Comparison of ENCODE assay signal across 25 cellular contexts in the genomic region with DNA sequence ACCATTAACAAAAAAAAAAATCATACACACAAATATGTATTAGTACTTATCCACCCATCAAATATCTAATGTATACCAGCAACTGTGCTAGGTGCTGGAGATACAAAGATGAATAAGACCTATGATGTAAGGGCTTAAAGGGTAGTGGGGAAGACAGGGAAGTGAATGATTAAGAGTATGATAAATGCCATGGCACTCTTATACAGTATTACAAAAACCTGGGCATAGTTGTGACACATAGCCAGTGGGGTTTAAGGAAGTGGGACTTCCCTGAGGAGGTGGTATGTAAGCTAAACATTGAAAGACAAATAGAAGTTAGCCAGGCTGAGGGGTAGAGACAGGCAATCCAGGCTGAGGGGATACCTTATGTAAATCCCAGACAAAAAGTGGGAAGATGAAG. TPM values are rescaled to one million over a fixed set of nuclear protein-coding genes. Genes with fewer than 3 reads are reported as not detected.
A peak's percentile ranks its signal among the peaks of the same experiment; 100 is the strongest.
DNase-seq lines count a peak whose midpoint lies in the region; ATAC-seq and TF ChIP-seq lines count a peak whose summit lies in the region.
"Had no signal": no experiment of that assay in that cellular context is flagged by ENCODE, and none has a peak within 500 bp of the region (broad histone marks: within the 10 kb centered on the region; RNA-seq: fewer than 3 reads in every experiment).

No MANE protein-coding gene starts in this region.

- H3K4me1 ChIP-seq in upper lobe of right lung (no peaks in the 10 kb centered on the region), right lobe of liver (no peaks in the 10 kb centered on the region)
- H3K4me1 ChIP-seq: colonic mucosa, psoas muscle had no signal

- no peak for TF ChIP-seq POLR2A in right lobe of liver (IDR thresholded peaks at IDR 0.05)

- H3K9me3 ChIP-seq in upper lobe of right lung = no peaks in the 10 kb centered on the region
- no peaks in the 10 kb centered on the region for H3K9me3 ChIP-seq in right lobe of liver
- H3K9me3 ChIP-seq: colonic mucosa, psoas muscle, upper lobe of left lung had no signal

- intact Hi-C loops in upper lobe of right lung (cut with DNase I) = no loop called here
- intact Hi-C loops in right lobe of liver (cut with DNase I) = no loop called here

- H3K27me3 ChIP-seq in upper lobe of right lung (no peaks in the 10 kb centered on the region), right lobe of liver (no peaks in the 10 kb centered on the region)
- H3K27me3 ChIP-seq: colonic mucosa, upper lobe of left lung had no signal

- no peaks in the 10 kb centered on the region for H3K36me3 ChIP-seq in upper lobe of right lung
- H3K36me3 ChIP-seq in right lobe of liver = no peaks in the 10 kb centered on the region
- H3K36me3 ChIP-seq: colonic mucosa, upper lobe of left lung had no signal

- peak; percentile 49 for ATAC-seq in upper lobe of right lung
- no peak for ATAC-seq in right lobe of liver
- ATAC-seq in GM21423 (IDR thresholded peaks at IDR 0.05; ENCODE audit: unreplicated experiment) = no peak
- no peak for ATAC-seq in HG03039 (IDR thresholded peaks at IDR 0.05; ENCODE audit: unreplicated experiment)
- ATAC-seq: psoas muscle had no signal

- DNase-seq in SIG-M5 treated with dmso at 0.1 percent for 504 hours (lab: John Stamatoyannopoulos, UW; ENCODE audit: unreplicated experiment) = peak; percentile 3
- DNase-seq in SIG-M5 (lab: John Stamatoyannopoulos, UW) = no peak
- DNase-seq in NOMO-1 treated with DMSO at 0.1 percent for 48 hours (lab: John Stamatoyannopoulos, UW; ENCODE audit: unreplicated experiment) = peak; percentile 24
- peak; percentile 51 for DNase-seq in epithelial cell of esophagus (ENCODE audit: low read depth)
- DNase-seq in upper lobe of right lung = no peak
- no peak for DNase-seq in right lobe of liver
- DNase-seq: 8988T; activated gamma-delta T cell; activated naive CD8-positive, alpha-beta T cell treated with anti-CD3 and anti-CD28 coated beads, Interleukin-2, amount 10 ng/mL, durations not matched to agents 7 days and 5 days; activated T-cell treated with anti-CD3 and anti-CD28 coated beads, Interleukin-2, amount 50 U/mL, for 24 hours; Calu3; CD4-positive, CD25-positive, alpha-beta regulatory T cell; colonic mucosa; DMS79; effector CD8-positive, alpha-beta T cell; erythroblast; kidney; NCI-H2029; NCI-H226; psoas muscle; stimulated activated CD4-positive, alpha-beta T cell treated with anti-CD3 and anti-CD28 coated beads, Interleukin-4, amount 100 ng/mL, for 24 hours; upper lobe of left lung had no signal

- no peak for TF ChIP-seq CTCF in epithelial cell of esophagus (IDR thresholded peaks at IDR 0.05; ENCODE audit: insufficient read depth, low read depth, low read length, missing control alignments)
- TF ChIP-seq CTCF in upper lobe of right lung (IDR thresholded peaks at IDR 0.05) = no peak
- TF ChIP-seq CTCF in right lobe of liver (IDR thresholded peaks at IDR 0.05) = no peak

- no peak overlapping the region for H3K4me3 ChIP-seq in epithelial cell of esophagus (ENCODE audit: low read length)
- no peak overlapping the region for H3K4me3 ChIP-seq in upper lobe of right lung
- no peak overlapping the region for H3K4me3 ChIP-seq in right lobe of liver
- H3K4me3 ChIP-seq: colonic mucosa, psoas muscle, upper lobe of left lung had no signal

- H3K27ac ChIP-seq in upper lobe of right lung (no peak overlapping the region), right lobe of liver (no peak overlapping the region)
- H3K27ac ChIP-seq: colonic mucosa, psoas muscle, RWPE1, upper lobe of left lung had no signal

RNA-seq across cellular contexts. Expression of a gene that starts 23.6 kb away (rescaled TPM):
- total RNA-seq in upper lobe of right lung = 28.4 TPM
- 10 to 100 TPM in 1 of 6 experiments, 1 to 10 TPM in 5; 8.1 to 13.6 (median 9.1) TPM for total RNA-seq in right lobe of liver

Comparison
In these comparisons a context has a peak if more than half of its experiments do, and no peak if none do; other contexts are left out.
1. DNase-seq: peak in SIG-M5 treated with dmso at 0.1 percent for 504 hours (single experiment), NOMO-1 treated with DMSO at 0.1 percent for 48 hours (single experiment) and epithelial cell of esophagus (single experiment); none in SIG-M5 (single experiment), upper lobe of right lung (single experiment) and right lobe of liver (0 of 3).